In genomic region chr2:76713312-76713711, GRCh38 we compare ENCODE assay signal across 11 cellular contexts.
"Had no signal": no experiment of that assay in that cellular context is flagged by ENCODE, and none has a peak within 500 bp of the region (broad histone marks: within the 10 kb centered on the region; RNA-seq: fewer than 3 reads in every experiment).

No MANE protein-coding gene starts in this region.

- FAIRE-seq: H1, H54 had no signal

- H3K36me3 ChIP-seq: HAP-1 had no signal

- H3K4me2 ChIP-seq: GM23338 had no signal

- H3K27ac ChIP-seq: GM23248 had no signal

- ATAC-seq: GM23338, HCT116 had no signal

- H2AFZ ChIP-seq: GM23248, GM23338 had no signal

- H3K9me3 ChIP-seq: HAP-1 had no signal

- H3K4me1 ChIP-seq: HAP-1 had no signal

- DNase-seq: GM23248, GOT3, H7, H9, HCEC 1CT, HFFc6 had no signal

- H3K9ac ChIP-seq: GM23248 had no signal

- H3K4me3 ChIP-seq: GM23248, GM23338, HAP-1 had no signal
